ENCODE assay signal across 1 cellular context in the genomic region with DNA sequence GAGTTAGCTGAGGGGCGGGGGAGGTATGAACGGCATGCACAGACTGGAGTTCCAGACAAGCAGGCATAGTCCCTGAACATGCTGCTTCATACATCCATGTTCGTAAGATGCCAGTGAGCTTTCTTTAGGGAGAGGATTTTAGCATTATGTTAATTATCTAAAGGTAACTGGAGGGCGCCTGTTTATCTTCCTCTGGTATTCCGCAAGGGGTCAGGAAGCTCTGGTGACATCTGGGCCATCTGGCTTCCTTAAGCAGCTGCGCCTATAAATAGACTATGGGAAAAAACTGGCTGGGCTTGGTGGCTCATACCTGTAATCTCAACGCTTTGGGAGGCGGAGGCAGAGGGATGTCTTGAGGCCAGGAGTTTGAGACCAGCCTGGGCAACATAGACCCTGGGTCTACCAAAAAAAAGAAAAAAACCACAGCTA.
TF ChIP-seq lines count a peak whose summit lies in the region.

No MANE protein-coding gene starts in this region.

TF ChIP-seq in K562, 482 proteins besides CTCF, POLR2A, EP300 and RAD21 (continued from another document and continues in another):
- TF ChIP-seq, protein P1, sequence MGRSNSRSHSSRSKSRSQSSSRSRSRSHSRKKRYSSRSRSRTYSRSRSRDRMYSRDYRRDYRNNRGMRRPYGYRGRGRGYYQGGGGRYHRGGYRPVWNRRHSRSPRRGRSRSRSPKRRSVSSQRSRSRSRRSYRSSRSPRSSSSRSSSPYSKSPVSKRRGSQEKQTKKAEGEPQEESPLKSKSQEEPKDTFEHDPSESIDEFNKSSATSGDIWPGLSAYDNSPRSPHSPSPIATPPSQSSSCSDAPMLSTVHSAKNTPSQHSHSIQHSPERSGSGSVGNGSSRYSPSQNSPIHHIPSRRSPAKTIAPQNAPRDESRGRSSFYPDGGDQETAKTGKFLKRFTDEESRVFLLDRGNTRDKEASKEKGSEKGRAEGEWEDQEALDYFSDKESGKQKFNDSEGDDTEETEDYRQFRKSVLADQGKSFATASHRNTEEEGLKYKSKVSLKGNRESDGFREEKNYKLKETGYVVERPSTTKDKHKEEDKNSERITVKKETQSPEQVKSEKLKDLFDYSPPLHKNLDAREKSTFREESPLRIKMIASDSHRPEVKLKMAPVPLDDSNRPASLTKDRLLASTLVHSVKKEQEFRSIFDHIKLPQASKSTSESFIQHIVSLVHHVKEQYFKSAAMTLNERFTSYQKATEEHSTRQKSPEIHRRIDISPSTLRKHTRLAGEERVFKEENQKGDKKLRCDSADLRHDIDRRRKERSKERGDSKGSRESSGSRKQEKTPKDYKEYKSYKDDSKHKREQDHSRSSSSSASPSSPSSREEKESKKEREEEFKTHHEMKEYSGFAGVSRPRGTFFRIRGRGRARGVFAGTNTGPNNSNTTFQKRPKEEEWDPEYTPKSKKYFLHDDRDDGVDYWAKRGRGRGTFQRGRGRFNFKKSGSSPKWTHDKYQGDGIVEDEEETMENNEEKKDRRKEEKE (IDR thresholded peaks at IDR 0.05; ENCODE audit: borderline replicate concordance in 1 of 2, control insufficient read depth in 1 of 2, low read depth in 2 of 2, low read length in 1 of 2) = no peak
- TF ChIP-seq POLR2H (tag; IDR thresholded peaks at IDR 0.05; ENCODE audit: low read depth) (no peak), ZSCAN29 (IDR thresholded peaks at IDR 0.05) (no peak), TARDBP (IDR thresholded peaks at IDR 0.05) (no peak), BCL6 (CRISPR knock-in tag; IDR thresholded peaks at IDR 0.05) (no peak), ZNF175 (CRISPR knock-in tag; IDR thresholded peaks at IDR 0.05; ENCODE audit: low read depth) (no peak), MEF2D (tag; conservative IDR thresholded peaks at IDR 0.05; ENCODE audit: low read depth) (peak; percentile 96), BRCA1 (IDR thresholded peaks at IDR 0.05) (no peak), BRCA1 (CRISPR knock-in tag; IDR thresholded peaks at IDR 0.05) (no peak), TBP (optimal IDR thresholded peaks at IDR 0.05; ENCODE audit: low read depth, low read length) (no peak), MTA3 (IDR thresholded peaks at IDR 0.05; ENCODE audit: borderline replicate concordance) (peak; percentile 25; the same call in 1 of the 2 replicates), CBX1 (IDR thresholded peaks at IDR 0.05; ENCODE audit: low read depth) (no peak), ZNF696 (CRISPR knock-in tag; conservative IDR thresholded peaks at IDR 0.05) (no peak), MECOM (CRISPR knock-in tag; IDR thresholded peaks at IDR 0.05) (no peak), SOX6 (IDR thresholded peaks at IDR 0.05) (peak; percentile 34; the same call in 1 of the 2 replicates), ZKSCAN8 (CRISPR knock-in tag; IDR thresholded peaks at IDR 0.05) (no peak), ZNF764 (CRISPR knock-in tag; IDR thresholded peaks at IDR 0.05; ENCODE audit: low read depth) (no peak), PURB (CRISPR knock-in tag; IDR thresholded peaks at IDR 0.05; ENCODE audit: low read depth) (no peak), TCF3 (CRISPR knock-in tag; IDR thresholded peaks at IDR 0.05) (peak; percentile 85), TAL1 (IDR thresholded peaks at IDR 0.05) (peak; percentile 71), TCFL5 (CRISPR knock-in tag; conservative IDR thresholded peaks at IDR 0.05) (no peak), ZNF3 (CRISPR knock-in tag; IDR thresholded peaks at IDR 0.05) (no peak), KDM5B (IDR thresholded peaks at IDR 0.05; ENCODE audit: insufficient replicate concordance, low read depth, low read length) (no peak), CBX3 (IDR thresholded peaks at IDR 0.05; ENCODE audit: borderline replicate concordance in 1 of 2, low read length in 2 of 2) (peak in 1 of 2 experiments; percentile 40; a peak in 1 of 3 replicates), ZNF140 (CRISPR knock-in tag; IDR thresholded peaks at IDR 0.05) (no peak), ETV1 (tag; conservative IDR thresholded peaks at IDR 0.05; ENCODE audit: low read depth) (peak; percentile 48; the same call in 1 of the 2 replicates), ZC3H11A (IDR thresholded peaks at IDR 0.05; ENCODE audit: low read depth, low read length) (no peak), ZNF780A (CRISPR knock-in tag; IDR thresholded peaks at IDR 0.05) (no peak), SRF (CRISPR knock-in tag; IDR thresholded peaks at IDR 0.05) (no peak), KDM2B (CRISPR knock-in tag; IDR thresholded peaks at IDR 0.05) (no peak), NR2C1 (IDR thresholded peaks at IDR 0.05) (no peak), NR2C1 (tag; IDR thresholded peaks at IDR 0.05) (peak; percentile 38; the same call in 1 of the 2 replicates), GABPB2 (CRISPR knock-in tag; conservative IDR thresholded peaks at IDR 0.05) (no peak), NFXL1 (CRISPR knock-in tag; IDR thresholded peaks at IDR 0.05) (no peak), ZNF212 (CRISPR knock-in tag; IDR thresholded peaks at IDR 0.05) (no peak), CBX5 (IDR thresholded peaks at IDR 0.05; ENCODE audit: borderline replicate concordance, low read depth) (no peak), HEY1 (CRISPR knock-in tag; IDR thresholded peaks at IDR 0.05; ENCODE audit: borderline replicate concordance) (no peak), PML (IDR thresholded peaks at IDR 0.05; ENCODE audit: low read length) (peak; percentile 63), ZFPM2 (CRISPR knock-in tag; IDR thresholded peaks at IDR 0.05) (no peak), SMAD1 (IDR thresholded peaks at IDR 0.05; ENCODE audit: low read depth, low read length, partially characterized antibody) (no peak)
- TF ChIP-seq, protein P2, sequence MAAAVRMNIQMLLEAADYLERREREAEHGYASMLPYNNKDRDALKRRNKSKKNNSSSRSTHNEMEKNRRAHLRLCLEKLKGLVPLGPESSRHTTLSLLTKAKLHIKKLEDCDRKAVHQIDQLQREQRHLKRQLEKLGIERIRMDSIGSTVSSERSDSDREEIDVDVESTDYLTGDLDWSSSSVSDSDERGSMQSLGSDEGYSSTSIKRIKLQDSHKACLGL (CRISPR knock-in tag; IDR thresholded peaks at IDR 0.05; ENCODE audit: borderline replicate concordance, poor library complexity, severe bottlenecking) = no peak
- TF ChIP-seq, protein P3, sequence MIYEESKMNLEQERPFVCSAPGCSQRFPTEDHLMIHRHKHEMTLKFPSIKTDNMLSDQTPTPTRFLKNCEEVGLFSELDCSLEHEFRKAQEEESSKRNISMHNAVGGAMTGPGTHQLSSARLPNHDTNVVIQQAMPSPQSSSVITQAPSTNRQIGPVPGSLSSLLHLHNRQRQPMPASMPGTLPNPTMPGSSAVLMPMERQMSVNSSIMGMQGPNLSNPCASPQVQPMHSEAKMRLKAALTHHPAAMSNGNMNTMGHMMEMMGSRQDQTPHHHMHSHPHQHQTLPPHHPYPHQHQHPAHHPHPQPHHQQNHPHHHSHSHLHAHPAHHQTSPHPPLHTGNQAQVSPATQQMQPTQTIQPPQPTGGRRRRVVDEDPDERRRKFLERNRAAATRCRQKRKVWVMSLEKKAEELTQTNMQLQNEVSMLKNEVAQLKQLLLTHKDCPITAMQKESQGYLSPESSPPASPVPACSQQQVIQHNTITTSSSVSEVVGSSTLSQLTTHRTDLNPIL (CRISPR knock-in tag; IDR thresholded peaks at IDR 0.05) = no peak
- TF ChIP-seq, protein P4, sequence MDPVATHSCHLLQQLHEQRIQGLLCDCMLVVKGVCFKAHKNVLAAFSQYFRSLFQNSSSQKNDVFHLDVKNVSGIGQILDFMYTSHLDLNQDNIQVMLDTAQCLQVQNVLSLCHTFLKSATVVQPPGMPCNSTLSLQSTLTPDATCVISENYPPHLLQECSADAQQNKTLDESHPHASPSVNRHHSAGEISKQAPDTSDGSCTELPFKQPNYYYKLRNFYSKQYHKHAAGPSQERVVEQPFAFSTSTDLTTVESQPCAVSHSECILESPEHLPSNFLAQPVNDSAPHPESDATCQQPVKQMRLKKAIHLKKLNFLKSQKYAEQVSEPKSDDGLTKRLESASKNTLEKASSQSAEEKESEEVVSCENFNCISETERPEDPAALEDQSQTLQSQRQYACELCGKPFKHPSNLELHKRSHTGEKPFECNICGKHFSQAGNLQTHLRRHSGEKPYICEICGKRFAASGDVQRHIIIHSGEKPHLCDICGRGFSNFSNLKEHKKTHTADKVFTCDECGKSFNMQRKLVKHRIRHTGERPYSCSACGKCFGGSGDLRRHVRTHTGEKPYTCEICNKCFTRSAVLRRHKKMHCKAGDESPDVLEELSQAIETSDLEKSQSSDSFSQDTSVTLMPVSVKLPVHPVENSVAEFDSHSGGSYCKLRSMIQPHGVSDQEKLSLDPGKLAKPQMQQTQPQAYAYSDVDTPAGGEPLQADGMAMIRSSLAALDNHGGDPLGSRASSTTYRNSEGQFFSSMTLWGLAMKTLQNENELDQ (CRISPR knock-in tag; IDR thresholded peaks at IDR 0.05; ENCODE audit: borderline replicate concordance) = no peak
- TF ChIP-seq, protein P5, sequence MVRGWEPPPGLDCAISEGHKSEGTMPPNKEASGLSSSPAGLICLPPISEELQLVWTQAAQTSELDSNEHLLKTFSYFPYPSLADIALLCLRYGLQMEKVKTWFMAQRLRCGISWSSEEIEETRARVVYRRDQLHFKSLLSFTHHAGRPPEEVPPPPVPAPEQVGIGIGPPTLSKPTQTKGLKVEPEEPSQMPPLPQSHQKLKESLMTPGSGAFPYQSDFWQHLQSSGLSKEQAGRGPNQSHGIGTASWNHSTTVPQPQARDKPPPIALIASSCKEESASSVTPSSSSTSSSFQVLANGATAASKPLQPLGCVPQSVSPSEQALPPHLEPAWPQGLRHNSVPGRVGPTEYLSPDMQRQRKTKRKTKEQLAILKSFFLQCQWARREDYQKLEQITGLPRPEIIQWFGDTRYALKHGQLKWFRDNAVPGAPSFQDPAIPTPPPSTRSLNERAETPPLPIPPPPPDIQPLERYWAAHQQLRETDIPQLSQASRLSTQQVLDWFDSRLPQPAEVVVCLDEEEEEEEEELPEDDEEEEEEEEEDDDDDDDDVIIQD (CRISPR knock-in tag; IDR thresholded peaks at IDR 0.05) = no peak
- TF ChIP-seq, protein P6, sequence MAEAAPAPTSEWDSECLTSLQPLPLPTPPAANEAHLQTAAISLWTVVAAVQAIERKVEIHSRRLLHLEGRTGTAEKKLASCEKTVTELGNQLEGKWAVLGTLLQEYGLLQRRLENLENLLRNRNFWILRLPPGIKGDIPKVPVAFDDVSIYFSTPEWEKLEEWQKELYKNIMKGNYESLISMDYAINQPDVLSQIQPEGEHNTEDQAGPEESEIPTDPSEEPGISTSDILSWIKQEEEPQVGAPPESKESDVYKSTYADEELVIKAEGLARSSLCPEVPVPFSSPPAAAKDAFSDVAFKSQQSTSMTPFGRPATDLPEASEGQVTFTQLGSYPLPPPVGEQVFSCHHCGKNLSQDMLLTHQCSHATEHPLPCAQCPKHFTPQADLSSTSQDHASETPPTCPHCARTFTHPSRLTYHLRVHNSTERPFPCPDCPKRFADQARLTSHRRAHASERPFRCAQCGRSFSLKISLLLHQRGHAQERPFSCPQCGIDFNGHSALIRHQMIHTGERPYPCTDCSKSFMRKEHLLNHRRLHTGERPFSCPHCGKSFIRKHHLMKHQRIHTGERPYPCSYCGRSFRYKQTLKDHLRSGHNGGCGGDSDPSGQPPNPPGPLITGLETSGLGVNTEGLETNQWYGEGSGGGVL (CRISPR knock-in tag; IDR thresholded peaks at IDR 0.05) = no peak
- TF ChIP-seq, protein P7, sequence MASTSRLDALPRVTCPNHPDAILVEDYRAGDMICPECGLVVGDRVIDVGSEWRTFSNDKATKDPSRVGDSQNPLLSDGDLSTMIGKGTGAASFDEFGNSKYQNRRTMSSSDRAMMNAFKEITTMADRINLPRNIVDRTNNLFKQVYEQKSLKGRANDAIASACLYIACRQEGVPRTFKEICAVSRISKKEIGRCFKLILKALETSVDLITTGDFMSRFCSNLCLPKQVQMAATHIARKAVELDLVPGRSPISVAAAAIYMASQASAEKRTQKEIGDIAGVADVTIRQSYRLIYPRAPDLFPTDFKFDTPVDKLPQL (IDR thresholded peaks at IDR 0.05; ENCODE audit: extremely low read depth, insufficient read length) = no peak
- TF ChIP-seq, protein P8, sequence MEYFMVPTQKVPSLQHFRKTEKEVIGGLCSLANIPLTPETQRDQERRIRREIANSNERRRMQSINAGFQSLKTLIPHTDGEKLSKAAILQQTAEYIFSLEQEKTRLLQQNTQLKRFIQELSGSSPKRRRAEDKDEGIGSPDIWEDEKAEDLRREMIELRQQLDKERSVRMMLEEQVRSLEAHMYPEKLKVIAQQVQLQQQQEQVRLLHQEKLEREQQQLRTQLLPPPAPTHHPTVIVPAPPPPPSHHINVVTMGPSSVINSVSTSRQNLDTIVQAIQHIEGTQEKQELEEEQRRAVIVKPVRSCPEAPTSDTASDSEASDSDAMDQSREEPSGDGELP (CRISPR knock-in tag; IDR thresholded peaks at IDR 0.05; ENCODE audit: borderline replicate concordance) = peak; percentile 54; the same call in 1 of the 2 replicates
- TF ChIP-seq, protein P9, sequence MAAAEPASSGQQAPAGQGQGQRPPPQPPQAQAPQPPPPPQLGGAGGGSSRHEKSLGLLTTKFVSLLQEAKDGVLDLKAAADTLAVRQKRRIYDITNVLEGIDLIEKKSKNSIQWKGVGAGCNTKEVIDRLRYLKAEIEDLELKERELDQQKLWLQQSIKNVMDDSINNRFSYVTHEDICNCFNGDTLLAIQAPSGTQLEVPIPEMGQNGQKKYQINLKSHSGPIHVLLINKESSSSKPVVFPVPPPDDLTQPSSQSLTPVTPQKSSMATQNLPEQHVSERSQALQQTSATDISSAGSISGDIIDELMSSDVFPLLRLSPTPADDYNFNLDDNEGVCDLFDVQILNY (CRISPR knock-in tag; IDR thresholded peaks at IDR 0.05) = no peak
- TF ChIP-seq, protein P10, sequence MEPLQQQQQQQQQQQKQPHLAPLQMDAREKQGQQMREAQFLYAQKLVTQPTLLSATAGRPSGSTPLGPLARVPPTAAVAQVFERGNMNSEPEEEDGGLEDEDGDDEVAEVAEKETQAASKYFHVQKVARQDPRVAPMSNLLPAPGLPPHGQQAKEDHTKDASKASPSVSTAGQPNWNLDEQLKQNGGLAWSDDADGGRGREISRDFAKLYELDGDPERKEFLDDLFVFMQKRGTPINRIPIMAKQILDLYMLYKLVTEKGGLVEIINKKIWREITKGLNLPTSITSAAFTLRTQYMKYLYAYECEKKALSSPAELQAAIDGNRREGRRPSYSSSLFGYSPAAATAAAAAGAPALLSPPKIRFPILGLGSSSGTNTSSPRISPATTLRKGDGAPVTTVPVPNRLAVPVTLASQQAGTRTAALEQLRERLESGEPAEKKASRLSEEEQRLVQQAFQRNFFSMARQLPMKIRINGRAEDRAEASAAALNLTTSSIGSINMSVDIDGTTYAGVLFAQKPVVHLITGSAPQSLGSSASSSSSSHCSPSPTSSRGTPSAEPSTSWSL (CRISPR knock-in tag; IDR thresholded peaks at IDR 0.05; ENCODE audit: borderline replicate concordance) = no peak
- TF ChIP-seq, protein P11, sequence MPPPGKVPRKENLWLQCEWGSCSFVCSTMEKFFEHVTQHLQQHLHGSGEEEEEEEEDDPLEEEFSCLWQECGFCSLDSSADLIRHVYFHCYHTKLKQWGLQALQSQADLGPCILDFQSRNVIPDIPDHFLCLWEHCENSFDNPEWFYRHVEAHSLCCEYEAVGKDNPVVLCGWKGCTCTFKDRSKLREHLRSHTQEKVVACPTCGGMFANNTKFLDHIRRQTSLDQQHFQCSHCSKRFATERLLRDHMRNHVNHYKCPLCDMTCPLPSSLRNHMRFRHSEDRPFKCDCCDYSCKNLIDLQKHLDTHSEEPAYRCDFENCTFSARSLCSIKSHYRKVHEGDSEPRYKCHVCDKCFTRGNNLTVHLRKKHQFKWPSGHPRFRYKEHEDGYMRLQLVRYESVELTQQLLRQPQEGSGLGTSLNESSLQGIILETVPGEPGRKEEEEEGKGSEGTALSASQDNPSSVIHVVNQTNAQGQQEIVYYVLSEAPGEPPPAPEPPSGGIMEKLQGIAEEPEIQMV (tag; conservative IDR thresholded peaks at IDR 0.05; ENCODE audit: low read depth) = no peak
